In genomic region chr6:145630598-145630997, GRCh38 we compare ENCODE assay signal across 11 cellular contexts.
"Had no signal": no experiment of that assay in that cellular context is flagged by ENCODE, and none has a peak within 500 bp of the region (broad histone marks: within the 10 kb centered on the region; RNA-seq: fewer than 3 reads in every experiment).

No MANE protein-coding gene starts in this region.

- H3K9me3 Mint-ChIP-seq: HFFc6, IgD-negative memory B cell had no signal

- DNase-seq: GM23248, GOT3, H7, HCEC 1CT, HFFc6, Karpas-422, KBM-7 had no signal

- H3K27me3 Mint-ChIP-seq: IgD-negative memory B cell had no signal

- H3K27ac Mint-ChIP-seq: HFFc6, IgD-negative memory B cell had no signal

- H3K4me3 ChIP-seq: GM23248 had no signal

- H3K4me3 Mint-ChIP-seq: HFFc6, IgD-negative memory B cell had no signal

- ATAC-seq: HepG2 had no signal

- H3K27ac ChIP-seq: GM23248, HL-60, KMS-11 had no signal
